In genomic region chr5:140571105-140571504, GRCh38 we compare ENCODE assay signal across 17 cellular contexts. TPM values are rescaled to one million over a fixed set of nuclear protein-coding genes. Genes with fewer than 3 reads are reported as not detected.
DNase-seq lines count a peak whose midpoint lies in the region; ATAC-seq and TF ChIP-seq lines count a peak whose summit lies in the region.
"Had no signal": no experiment of that assay in that cellular context is flagged by ENCODE, and none has a peak within 500 bp of the region (broad histone marks: within the 10 kb centered on the region; RNA-seq: fewer than 3 reads in every experiment).

No MANE protein-coding gene starts in this region.

- TF ChIP-seq CTCF in breast epithelium (IDR thresholded peaks at IDR 0.05) (no peak), mammary epithelial cell (conservative IDR thresholded peaks at IDR 0.05 in 1 of 2, IDR thresholded peaks at IDR 0.05 in 1 of 2; ENCODE audit: extremely low read depth in 1 of 2, insufficient read depth in 1 of 2, low read depth in 1 of 2, low read length in 2 of 2) (no peak), heart right ventricle (IDR thresholded peaks at IDR 0.05) (no peak), osteoblast (IDR thresholded peaks at IDR 0.05; ENCODE audit: extremely low read depth, low read depth, low read length) (no peak), tibial nerve (IDR thresholded peaks at IDR 0.05) (no peak)

- H3K27me3 ChIP-seq in breast epithelium: no peaks in the 10 kb centered on the region
- no peaks in the 10 kb centered on the region for H3K27me3 ChIP-seq in mammary epithelial cell (ENCODE audit: insufficient read depth, low read length)
- H3K27me3 ChIP-seq in heart right ventricle: no peaks in the 10 kb centered on the region
- H3K27me3 ChIP-seq in osteoblast (ENCODE audit: insufficient read depth, low read length): no peaks in the 10 kb centered on the region
- H3K27me3 ChIP-seq in tibial nerve: no peaks in the 10 kb centered on the region
- H3K27me3 ChIP-seq: body of pancreas had no signal

- H3K27ac ChIP-seq in breast epithelium (peak overlapping the region; percentile 78 to 80), mammary epithelial cell (ENCODE audit: insufficient read depth, low read depth, low read length) (no peak overlapping the region), heart right ventricle (peak overlapping the region in 9 of 10 donors; percentile 43 to 91 (median 77)), osteoblast (ENCODE audit: low read depth, low read length) (no peak overlapping the region), tibial nerve (peak overlapping the region in 3 of 4 donors; percentile 9 to 40 (median 26))
- H3K27ac ChIP-seq: body of pancreas had no signal

- H3K9ac ChIP-seq in mammary epithelial cell (ENCODE audit: insufficient read depth, low read length): no peak overlapping the region
- H3K9ac ChIP-seq: KMS-11 had no signal

- H3K4me1 ChIP-seq in breast epithelium (peaks cover 2 to 6% of the 10 kb centered on the region in 2 donors), mammary epithelial cell (ENCODE audit: insufficient read depth, low read length) (peaks cover under 1% of the 10 kb centered on the region), heart right ventricle (peaks cover 0 to 74% (median 50%) of the 10 kb centered on the region in 9 donors), osteoblast (ENCODE audit: insufficient read depth, low read length) (peaks cover 6% of the 10 kb centered on the region), tibial nerve (peaks cover 0 to 42% (median 1%) of the 10 kb centered on the region in 4 donors)

- intact Hi-C loops in breast epithelium (cut with DNase I; ENCODE audit: low total_unique reads) (no loop called here), mammary epithelial cell (cut with micrococcal nuclease) (no loop called here), heart right ventricle (cut with DNase I) (loop anchor here in 1 of 10 donors (5.0 kb wide), 1 partner anchor 56 kb away; no protein-coding TSS in a partner anchor)

- no TSS peak for BruUV-seq in mammary epithelial cell (replicated peaks; lab: Mats Ljungman, UMichigan)

- H4K20me1 ChIP-seq in mammary epithelial cell (ENCODE audit: insufficient read depth, low read length) (no peaks in the 10 kb centered on the region), osteoblast (ENCODE audit: insufficient read depth, low read length) (no peaks in the 10 kb centered on the region)

- in situ Hi-C loops in mammary epithelial cell (cut with MboI; ENCODE audit: low sequenced_read_pairs in 2 of 2): loop anchor here (5.0 to 10.0 kb wide), 2 partner anchors 61 to 124 kb away; partner anchors contain the start of genes CD14 (in 1 of the 2), HARS1 (in 1 of the 2) and HARS2 (in 1 of the 2)

- H3K4me3 ChIP-seq in breast epithelium (no peak overlapping the region), mammary epithelial cell (replicated peaks in 1 of 3; ENCODE audit: insufficient read depth in 1 of 3, low read depth in 2 of 3, low read length in 3 of 3) (no peak overlapping the region), heart right ventricle (no peak overlapping the region), osteoblast (ENCODE audit: insufficient read depth, low read length) (no peak overlapping the region), tibial nerve (no peak overlapping the region)
- H3K4me3 ChIP-seq: body of pancreas had no signal

- ATAC-seq in heart right ventricle: peak in 7 of 8 donors; percentile 16 to 65 (median 50)
- no peak for ATAC-seq in GM21526 (IDR thresholded peaks at IDR 0.05; ENCODE audit: low FRiP score, unreplicated experiment)
- ATAC-seq: body of pancreas had no signal

- H3K4me2 ChIP-seq in mammary epithelial cell (ENCODE audit: insufficient read depth, low read depth, low read length) (no peak overlapping the region), osteoblast (ENCODE audit: insufficient read depth, low read length) (no peak overlapping the region)
- H3K4me2 ChIP-seq: KMS-11 had no signal

- WGBS in mammary epithelial cell (ENCODE audit: low coverage, missing lambda C conversion rate): 99% methylated on average over 5 of the region's 5 CpGs
- 40 to 42% methylated on average over 5 of the region's 5 CpGs for WGBS in heart right ventricle, 2 donors
- 65 to 77% methylated on average over 5 of the region's 5 CpGs for WGBS in tibial nerve, 2 donors

- H3K36me3 ChIP-seq in breast epithelium (no peaks in the 10 kb centered on the region), mammary epithelial cell (ENCODE audit: insufficient read depth, low read length) (peaks cover 8% of the 10 kb centered on the region), heart right ventricle (peaks cover 0 to 35% (median 19%) of the 10 kb centered on the region in 9 donors), osteoblast (ENCODE audit: insufficient read depth, low read length) (peaks cover 25% of the 10 kb centered on the region), tibial nerve (peaks cover 0 to 40% (median 2%) of the 10 kb centered on the region in 3 donors)

- DNase-seq in breast epithelium (ENCODE audit: low spot score in 2 of 2) (no peak), mammary epithelial cell (no peak), heart right ventricle (peak; percentile 54 to 62), osteoblast (ENCODE audit: insufficient read length, low spot score, missing footprints) (peak; percentile 32), tibial nerve (ENCODE audit: low spot score in 2 of 2) (no peak), NCI-H2029 treated with DMSO at 0.1 percent for 48 hours (lab: John Stamatoyannopoulos, UW) (no peak)
- no peak for DNase-seq in stimulated activated CD4-positive, alpha-beta T cell treated with anti-CD3 and anti-CD28 coated beads, Interleukin-1b, Interleukin-23, amount 100 ng/mL, for 48 hours
- DNase-seq: activated CD4-positive, alpha-beta T cell treated with anti-CD3 and anti-CD28 coated beads for 4 hours; activated naive CD4-positive, alpha-beta T cell treated with anti-CD3 and anti-CD28 coated beads for 36 hours; body of pancreas; C1 segment of cervical spinal cord; DMS153; NCI-H1048; NCI-H69; T1000 had no signal

- TF ChIP-seq EP300 in tibial nerve (IDR thresholded peaks at IDR 0.05): no peak

- dilution Hi-C loops in mammary epithelial cell (cut with HindIII; ENCODE audit: low sequenced_read_pairs): no loop called here

- H3K9me3 ChIP-seq in breast epithelium (no peaks in the 10 kb centered on the region), mammary epithelial cell (replicated peaks; ENCODE audit: insufficient read depth, low read length) (no peaks in the 10 kb centered on the region), heart right ventricle (no peaks in the 10 kb centered on the region), osteoblast (ENCODE audit: low read depth, low read length) (no peaks in the 10 kb centered on the region), tibial nerve (no peaks in the 10 kb centered on the region)
- H3K9me3 ChIP-seq: body of pancreas had no signal

- CTCF ChIA-PET in mammary epithelial cell (lab: Charles Lee; ENCODE audit: low non-redundant PET): no interaction called here

- peaks cover 18% of the 10 kb centered on the region for H3K79me2 ChIP-seq in mammary epithelial cell (ENCODE audit: insufficient read depth, low read length)
- H3K79me2 ChIP-seq in osteoblast (ENCODE audit: insufficient read depth, low read length): peaks cover 27% of the 10 kb centered on the region

- no peak overlapping the region for H2AFZ ChIP-seq in mammary epithelial cell (ENCODE audit: low read depth, low read length)
- no peak overlapping the region for H2AFZ ChIP-seq in osteoblast (ENCODE audit: low read length)

- TF ChIP-seq POLR2A in breast epithelium (IDR thresholded peaks at IDR 0.05): no peak
- TF ChIP-seq POLR2A in tibial nerve (IDR thresholded peaks at IDR 0.05): no peak

RNA-seq across cellular contexts. Expression of gene SLC35A4, which starts 6.5 kb away (rescaled TPM):
- 10 to 100 TPM; 20.3 to 30.4 (median 27.0) TPM for total RNA-seq in breast epithelium
- total RNA-seq in mammary epithelial cell: 10 to 100 TPM; 24.0 to 62.2 TPM
- 89.7 TPM for polyA plus RNA-seq in mammary epithelial cell
- 193 TPM for polyA minus RNA-seq in mammary epithelial cell
- total RNA-seq in heart right ventricle: 100 to 1,000 TPM in 1 of 10 donors, 10 to 100 TPM in 9; 69.7 to 105 (median 80.6) TPM
- 10 to 100 TPM; 33.9 to 58.0 TPM for polyA plus RNA-seq in heart right ventricle
- total RNA-seq in osteoblast: 17.4 and 20.6 TPM in 2 replicates
- total RNA-seq in tibial nerve: 10 to 100 TPM; 22.9 to 36.9 (median 26.8) TPM

RNA-seq across cellular contexts. Expression of gene APBB3, which starts 6.7 kb away (rescaled TPM):
- 10 to 100 TPM; 22.2 to 39.8 (median 35.7) TPM for total RNA-seq in breast epithelium
- 10 to 100 TPM; 12.2 to 18.4 TPM for total RNA-seq in mammary epithelial cell
- 6.4 TPM for polyA plus RNA-seq in mammary epithelial cell
- polyA minus RNA-seq in mammary epithelial cell: 3.4 TPM
- 10 to 100 TPM in 9 of 10 donors, 1 to 10 TPM in 1; 8.0 to 18.7 (median 13.3) TPM for total RNA-seq in heart right ventricle
- polyA plus RNA-seq in heart right ventricle: 10 to 100 TPM in 1 of 2 donors, 1 to 10 TPM in 1; 6.9 to 31.3 TPM
- 19.7 and 24.2 TPM in 2 replicates for total RNA-seq in osteoblast
- total RNA-seq in tibial nerve: 10 to 100 TPM; 43.7 to 70.8 (median 48.4) TPM

RNA-seq across cellular contexts. Expression of gene SRA1, which starts 13.8 kb away (rescaled TPM):
- 10 to 100 TPM; 13.6 to 28.4 (median 24.9) TPM for total RNA-seq in breast epithelium
- total RNA-seq in mammary epithelial cell: 10 to 100 TPM; 20.8 to 47.7 TPM
- 39.4 TPM for polyA plus RNA-seq in mammary epithelial cell
- polyA minus RNA-seq in mammary epithelial cell: 19.3 TPM
- total RNA-seq in heart right ventricle: 10 to 100 TPM; 22.7 to 42.2 (median 32.5) TPM
- polyA plus RNA-seq in heart right ventricle: 10 to 100 TPM; 29.8 to 35.8 TPM
- 28.2 and 35.7 TPM in 2 replicates for total RNA-seq in osteoblast
- 10 to 100 TPM; 16.6 to 23.7 (median 19.2) TPM for total RNA-seq in tibial nerve

RNA-seq across cellular contexts. Expression of gene EIF4EBP3, which starts 23.6 kb away (rescaled TPM):
- total RNA-seq in breast epithelium: 10 to 100 TPM; 18.0 to 38.1 (median 24.9) TPM
- total RNA-seq in mammary epithelial cell: 1 to 10 TPM; 1.8 to 6.0 TPM
- polyA plus RNA-seq in mammary epithelial cell: 2.8 TPM
- polyA minus RNA-seq in mammary epithelial cell: not detected
- 10 to 100 TPM in 9 of 10 donors, 1 to 10 TPM in 1; 9.2 to 36.5 (median 21.5) TPM for total RNA-seq in heart right ventricle
- polyA plus RNA-seq in heart right ventricle: 10 to 100 TPM; 14.3 to 46.1 TPM
- 3.8 and 4.7 TPM in 2 replicates for total RNA-seq in osteoblast
- total RNA-seq in tibial nerve: 10 to 100 TPM; 12.3 to 29.4 (median 14.9) TPM

Comparison
In these comparisons a context has a peak if more than half of its experiments do, and no peak if none do; other contexts are left out.
1. H3K27ac ChIP-seq: peak in breast epithelium (2 of 2), heart right ventricle (9 of 10) and tibial nerve (3 of 4); none in mammary epithelial cell (single experiment) and osteoblast (single experiment).
2. DNase-seq: peak in heart right ventricle (2 of 2) and osteoblast (single experiment); none in breast epithelium (0 of 2), mammary epithelial cell (single experiment), tibial nerve (0 of 2), stimulated activated CD4-positive, alpha-beta T cell treated with anti-CD3 and anti-CD28 coated beads, Interleukin-1b, Interleukin-23, amount 100 ng/mL, for 48 hours (single experiment) and NCI-H2029 treated with DMSO at 0.1 percent for 48 hours (single experiment).